ENCODE assay signal across 2 cellular contexts in the genomic region with DNA sequence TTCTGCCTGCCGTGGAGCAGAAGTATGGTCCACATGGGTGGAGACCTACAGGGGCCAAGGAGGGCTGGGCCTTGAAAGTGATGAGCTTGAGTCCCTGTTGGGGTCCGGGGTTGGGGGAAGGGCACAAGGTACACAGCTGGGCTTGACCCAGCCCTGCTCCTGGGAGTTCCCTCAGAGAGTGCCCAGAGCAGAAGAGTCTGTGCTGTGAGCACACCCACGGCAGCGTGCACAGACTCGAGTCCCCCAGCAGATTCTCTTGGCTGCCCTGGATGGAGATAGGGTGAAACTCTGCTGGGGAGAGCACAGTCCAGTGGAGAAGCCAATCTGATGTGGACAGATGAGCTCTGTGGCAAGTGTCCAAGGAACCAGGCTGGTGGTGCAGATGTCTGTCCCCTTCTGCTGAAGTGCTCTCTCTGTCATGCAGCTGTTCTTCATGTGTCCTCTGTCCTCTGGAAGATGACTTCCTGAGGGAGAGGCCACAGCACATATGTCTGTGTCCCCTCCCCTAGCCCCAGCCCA.
TF ChIP-seq lines count a peak whose summit lies in the region.

No MANE protein-coding gene starts in this region.

TF ChIP-seq in HepG2, 621 proteins besides CTCF, POLR2A, EP300 and RAD21:
- TF ChIP-seq ZNF766 (CRISPR knock-in tag; IDR thresholded peaks at IDR 0.05; ENCODE audit: borderline replicate concordance) = no peak
- no peak for TF ChIP-seq ZBTB49 (CRISPR knock-in tag; IDR thresholded peaks at IDR 0.05; ENCODE audit: borderline replicate concordance)

TF ChIP-seq in GM12878, 131 proteins besides CTCF, POLR2A, EP300 and RAD21:
- TF ChIP-seq YY1 (IDR thresholded peaks at IDR 0.05; ENCODE audit: low read depth, low read length) (0 out of 2 replicates have a peak, but pooled peaks have one; percentile 26), ZBTB11 (CRISPR knock-in tag; IDR thresholded peaks at IDR 0.05) (no peak)
- TF ChIP-seq, protein P1, sequence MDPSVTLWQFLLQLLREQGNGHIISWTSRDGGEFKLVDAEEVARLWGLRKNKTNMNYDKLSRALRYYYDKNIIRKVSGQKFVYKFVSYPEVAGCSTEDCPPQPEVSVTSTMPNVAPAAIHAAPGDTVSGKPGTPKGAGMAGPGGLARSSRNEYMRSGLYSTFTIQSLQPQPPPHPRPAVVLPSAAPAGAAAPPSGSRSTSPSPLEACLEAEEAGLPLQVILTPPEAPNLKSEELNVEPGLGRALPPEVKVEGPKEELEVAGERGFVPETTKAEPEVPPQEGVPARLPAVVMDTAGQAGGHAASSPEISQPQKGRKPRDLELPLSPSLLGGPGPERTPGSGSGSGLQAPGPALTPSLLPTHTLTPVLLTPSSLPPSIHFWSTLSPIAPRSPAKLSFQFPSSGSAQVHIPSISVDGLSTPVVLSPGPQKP (IDR thresholded peaks at IDR 0.05; ENCODE audit: low read depth, low read length) = no peak
- TF ChIP-seq, protein P2, sequence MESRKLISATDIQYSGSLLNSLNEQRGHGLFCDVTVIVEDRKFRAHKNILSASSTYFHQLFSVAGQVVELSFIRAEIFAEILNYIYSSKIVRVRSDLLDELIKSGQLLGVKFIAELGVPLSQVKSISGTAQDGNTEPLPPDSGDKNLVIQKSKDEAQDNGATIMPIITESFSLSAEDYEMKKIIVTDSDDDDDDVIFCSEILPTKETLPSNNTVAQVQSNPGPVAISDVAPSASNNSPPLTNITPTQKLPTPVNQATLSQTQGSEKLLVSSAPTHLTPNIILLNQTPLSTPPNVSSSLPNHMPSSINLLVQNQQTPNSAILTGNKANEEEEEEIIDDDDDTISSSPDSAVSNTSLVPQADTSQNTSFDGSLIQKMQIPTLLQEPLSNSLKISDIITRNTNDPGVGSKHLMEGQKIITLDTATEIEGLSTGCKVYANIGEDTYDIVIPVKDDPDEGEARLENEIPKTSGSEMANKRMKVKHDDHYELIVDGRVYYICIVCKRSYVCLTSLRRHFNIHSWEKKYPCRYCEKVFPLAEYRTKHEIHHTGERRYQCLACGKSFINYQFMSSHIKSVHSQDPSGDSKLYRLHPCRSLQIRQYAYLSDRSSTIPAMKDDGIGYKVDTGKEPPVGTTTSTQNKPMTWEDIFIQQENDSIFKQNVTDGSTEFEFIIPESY (IDR thresholded peaks at IDR 0.05) = no peak
